10 cellular contexts compared by ENCODE assay signal in the genomic region with DNA sequence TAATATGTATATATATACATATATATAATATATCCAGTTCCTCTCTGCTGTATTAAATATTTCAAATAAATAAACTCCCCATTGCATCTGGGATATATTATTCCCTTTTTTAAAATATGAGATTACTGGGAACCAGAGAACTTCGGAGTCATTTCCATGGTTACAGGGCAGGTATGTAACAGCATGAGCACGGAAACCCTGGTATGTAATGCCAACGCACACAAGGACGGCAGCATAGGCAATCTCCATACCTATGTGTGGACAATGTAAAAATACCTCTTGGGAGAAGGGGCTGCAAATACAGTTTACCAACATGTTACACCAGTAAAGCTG.
DNase-seq lines count a peak whose midpoint lies in the region; ATAC-seq and TF ChIP-seq lines count a peak whose summit lies in the region.
"Had no signal": no experiment of that assay in that cellular context is flagged by ENCODE, and none has a peak within 500 bp of the region (broad histone marks: within the 10 kb centered on the region; RNA-seq: fewer than 3 reads in every experiment).

No MANE protein-coding gene starts in this region.

- peak overlapping the region; percentile 76; the same call in 2 of the 3 replicates for H3K4me3 Mint-ChIP-seq in GM23338

- H2AFZ ChIP-seq in GM23338 (peak overlapping the region; percentile 89; the same call in 1 of the 2 replicates), fibroblast of lung (ENCODE audit: low read length) (no peak overlapping the region)

- H4K20me1 ChIP-seq in GM23338 (replicated peaks; ENCODE audit: insufficient read depth) (no peaks in the 10 kb centered on the region), fibroblast of lung (ENCODE audit: control insufficient read depth, extremely low read depth, insufficient read depth, low read length) (no peaks in the 10 kb centered on the region)

- no peak for TF ChIP-seq POLR2A in Peyer's patch (IDR thresholded peaks at IDR 0.05)

- no peak for DNase-seq in GM23338 (ENCODE audit: low spot score)
- DNase-seq in Peyer's patch, result no peak
- no peak for DNase-seq in fibroblast of lung (ENCODE audit: low read depth in 2 of 2)
- no peak for DNase-seq in putamen (ENCODE audit: low spot score)
- DNase-seq: foreskin keratinocyte, SW 1271 had no signal

- peak overlapping the region; percentile 55 for H3K4me3 ChIP-seq in GM23338
- peak overlapping the region; percentile 38 to 45 (median 42) for H3K4me3 ChIP-seq in Peyer's patch
- peak overlapping the region in 1 of 4 experiments; percentile 51 for H3K4me3 ChIP-seq in fibroblast of lung (replicated peaks in 1 of 4; ENCODE audit: control extremely low read depth in 1 of 4, insufficient read depth in 1 of 4, low read depth in 3 of 4, low read length in 4 of 4)
- H3K4me3 ChIP-seq in skeletal muscle satellite cell (ENCODE audit: low read length), result peak overlapping the region; percentile 50

- H3K4me1 Mint-ChIP-seq in GM23338, result peaks cover 7% of the 10 kb centered on the region; the same call in 2 of the 3 replicates

- H3K4me1 ChIP-seq in GM23338 (ENCODE audit: insufficient read depth) (peaks cover 4% of the 10 kb centered on the region; the same call in 1 of the 2 replicates), Peyer's patch (no peaks in the 10 kb centered on the region), fibroblast of lung (ENCODE audit: control insufficient read depth, extremely low read depth, insufficient read depth, low read length) (no peaks in the 10 kb centered on the region), skeletal muscle satellite cell (ENCODE audit: control insufficient read depth, insufficient read depth, low read length) (no peaks in the 10 kb centered on the region)
- H3K4me1 ChIP-seq: foreskin keratinocyte had no signal

- H3K27ac ChIP-seq in GM23338 (ENCODE audit: low read depth) (no peak overlapping the region), Peyer's patch (peak overlapping the region in 1 of 4 donors; percentile 73), fibroblast of lung (ENCODE audit: insufficient read depth, low read length) (no peak overlapping the region)
- H3K27ac ChIP-seq: foreskin keratinocyte had no signal

- H3K9ac ChIP-seq in fibroblast of lung (ENCODE audit: insufficient read depth, low read length), result no peak overlapping the region
- no peak overlapping the region for H3K9ac ChIP-seq in skeletal muscle satellite cell (ENCODE audit: low read depth, low read length)

- TF ChIP-seq CTCF in GM23338 (conservative IDR thresholded peaks at IDR 0.05; ENCODE audit: low read depth in 2 of 2) (no peak), Peyer's patch (IDR thresholded peaks at IDR 0.05) (no peak), fibroblast of lung (conservative IDR thresholded peaks at IDR 0.05 in 1 of 2, IDR thresholded peaks at IDR 0.05 in 1 of 2; ENCODE audit: low read depth in 1 of 2, low read length in 2 of 2) (no peak)

- H3K9me3 ChIP-seq in Peyer's patch (no peaks in the 10 kb centered on the region), fibroblast of lung (ENCODE audit: control insufficient read depth, insufficient read depth, low read depth, low read length) (no peaks in the 10 kb centered on the region), skeletal muscle satellite cell (replicated peaks; ENCODE audit: low read length) (no peaks in the 10 kb centered on the region)

- ATAC-seq in GM23338 (no peak), GM19463 (IDR thresholded peaks at IDR 0.05; ENCODE audit: unreplicated experiment) (no peak), HG02973 (IDR thresholded peaks at IDR 0.05; ENCODE audit: unreplicated experiment) (no peak), HG02884 (IDR thresholded peaks at IDR 0.05; ENCODE audit: unreplicated experiment) (no peak)

- no peaks in the 10 kb centered on the region for H3K27me3 Mint-ChIP-seq in GM23338 (ENCODE audit: insufficient read depth, low read depth, poor library complexity)

- no peaks in the 10 kb centered on the region for H3K9me2 ChIP-seq in GM23338 (ENCODE audit: insufficient read depth)

- no peaks in the 10 kb centered on the region; the same call in 1 of the 2 replicates for H3K27me3 ChIP-seq in GM23338 (ENCODE audit: insufficient read depth)
- H3K27me3 ChIP-seq in Peyer's patch, result no peaks in the 10 kb centered on the region
- H3K27me3 ChIP-seq in fibroblast of lung (ENCODE audit: control insufficient read depth, insufficient read depth, low read length), result no peaks in the 10 kb centered on the region
- H3K27me3 ChIP-seq in skeletal muscle satellite cell (ENCODE audit: control insufficient read depth, insufficient read depth, low read length), result peaks cover 14% of the 10 kb centered on the region
- H3K27me3 ChIP-seq: foreskin keratinocyte had no signal

- H3F3A ChIP-seq in GM23338 (replicated peaks; ENCODE audit: low read depth), result no peaks in the 10 kb centered on the region

- no peaks in the 10 kb centered on the region for H3K9me3 Mint-ChIP-seq in GM23338

- no peaks in the 10 kb centered on the region for H3K36me3 Mint-ChIP-seq in GM23338 (ENCODE audit: low read depth)

- H3K27ac Mint-ChIP-seq in GM23338, result no peak overlapping the region

- no peaks in the 10 kb centered on the region for H3K36me3 ChIP-seq in GM23338 (ENCODE audit: insufficient read depth)
- no peaks in the 10 kb centered on the region for H3K36me3 ChIP-seq in Peyer's patch
- H3K36me3 ChIP-seq in fibroblast of lung (ENCODE audit: control insufficient read depth, insufficient read depth, low read length), result no peaks in the 10 kb centered on the region
- H3K36me3 ChIP-seq in skeletal muscle satellite cell (ENCODE audit: insufficient read depth, low read length), result no peaks in the 10 kb centered on the region

- no peaks in the 10 kb centered on the region for H3K79me2 ChIP-seq in GM23338 (replicated peaks; ENCODE audit: insufficient read depth)
- H3K79me2 ChIP-seq in fibroblast of lung (ENCODE audit: control insufficient read depth, insufficient read depth, low read length), result no peaks in the 10 kb centered on the region

- peak overlapping the region; percentile 75 for H3K4me2 ChIP-seq in GM23338
- peak overlapping the region; percentile 13 for H3K4me2 ChIP-seq in fibroblast of lung (ENCODE audit: extremely low read depth, insufficient read depth, low read length)
- H3K4me2 ChIP-seq in skeletal muscle satellite cell (ENCODE audit: low read length), result peak overlapping the region; percentile 51

TF ChIP-seq in GM23338, 12 proteins besides CTCF, POLR2A, EP300 and RAD21 (continues in another document):
- TF ChIP-seq POLR2AphosphoS5 (IDR thresholded peaks at IDR 0.05; ENCODE audit: low read depth) (no peak), ZNF114 (CRISPR knock-in tag; IDR thresholded peaks at IDR 0.05) (no peak), EZH2 (IDR thresholded peaks at IDR 0.05; ENCODE audit: low read depth, unreplicated experiment) (no peak), CREB1 (CRISPR knock-in tag; IDR thresholded peaks at IDR 0.05; ENCODE audit: low read depth) (no peak), ZNF331 (CRISPR knock-in tag; IDR thresholded peaks at IDR 0.05; ENCODE audit: low read depth) (no peak), JUNB (IDR thresholded peaks at IDR 0.05; ENCODE audit: unreplicated experiment) (no peak)
- TF ChIP-seq, protein P1, sequence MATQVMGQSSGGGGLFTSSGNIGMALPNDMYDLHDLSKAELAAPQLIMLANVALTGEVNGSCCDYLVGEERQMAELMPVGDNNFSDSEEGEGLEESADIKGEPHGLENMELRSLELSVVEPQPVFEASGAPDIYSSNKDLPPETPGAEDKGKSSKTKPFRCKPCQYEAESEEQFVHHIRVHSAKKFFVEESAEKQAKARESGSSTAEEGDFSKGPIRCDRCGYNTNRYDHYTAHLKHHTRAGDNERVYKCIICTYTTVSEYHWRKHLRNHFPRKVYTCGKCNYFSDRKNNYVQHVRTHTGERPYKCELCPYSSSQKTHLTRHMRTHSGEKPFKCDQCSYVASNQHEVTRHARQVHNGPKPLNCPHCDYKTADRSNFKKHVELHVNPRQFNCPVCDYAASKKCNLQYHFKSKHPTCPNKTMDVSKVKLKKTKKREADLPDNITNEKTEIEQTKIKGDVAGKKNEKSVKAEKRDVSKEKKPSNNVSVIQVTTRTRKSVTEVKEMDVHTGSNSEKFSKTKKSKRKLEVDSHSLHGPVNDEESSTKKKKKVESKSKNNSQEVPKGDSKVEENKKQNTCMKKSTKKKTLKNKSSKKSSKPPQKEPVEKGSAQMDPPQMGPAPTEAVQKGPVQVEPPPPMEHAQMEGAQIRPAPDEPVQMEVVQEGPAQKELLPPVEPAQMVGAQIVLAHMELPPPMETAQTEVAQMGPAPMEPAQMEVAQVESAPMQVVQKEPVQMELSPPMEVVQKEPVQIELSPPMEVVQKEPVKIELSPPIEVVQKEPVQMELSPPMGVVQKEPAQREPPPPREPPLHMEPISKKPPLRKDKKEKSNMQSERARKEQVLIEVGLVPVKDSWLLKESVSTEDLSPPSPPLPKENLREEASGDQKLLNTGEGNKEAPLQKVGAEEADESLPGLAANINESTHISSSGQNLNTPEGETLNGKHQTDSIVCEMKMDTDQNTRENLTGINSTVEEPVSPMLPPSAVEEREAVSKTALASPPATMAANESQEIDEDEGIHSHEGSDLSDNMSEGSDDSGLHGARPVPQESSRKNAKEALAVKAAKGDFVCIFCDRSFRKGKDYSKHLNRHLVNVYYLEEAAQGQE (IDR thresholded peaks at IDR 0.05; ENCODE audit: unreplicated experiment), result no peak
- TF ChIP-seq, protein P2, sequence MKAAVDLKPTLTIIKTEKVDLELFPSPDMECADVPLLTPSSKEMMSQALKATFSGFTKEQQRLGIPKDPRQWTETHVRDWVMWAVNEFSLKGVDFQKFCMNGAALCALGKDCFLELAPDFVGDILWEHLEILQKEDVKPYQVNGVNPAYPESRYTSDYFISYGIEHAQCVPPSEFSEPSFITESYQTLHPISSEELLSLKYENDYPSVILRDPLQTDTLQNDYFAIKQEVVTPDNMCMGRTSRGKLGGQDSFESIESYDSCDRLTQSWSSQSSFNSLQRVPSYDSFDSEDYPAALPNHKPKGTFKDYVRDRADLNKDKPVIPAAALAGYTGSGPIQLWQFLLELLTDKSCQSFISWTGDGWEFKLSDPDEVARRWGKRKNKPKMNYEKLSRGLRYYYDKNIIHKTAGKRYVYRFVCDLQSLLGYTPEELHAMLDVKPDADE (IDR thresholded peaks at IDR 0.05), result no peak

Comparison
In these comparisons a context has a peak if more than half of its experiments do, and no peak if none do; other contexts are left out.
1. H3K4me2 ChIP-seq: peak in every context shown above with its lines; median percentile 75 in GM23338; 51 in skeletal muscle satellite cell; 13 in fibroblast of lung.